In genomic region chr7:95886501-95887090, GRCh38 we compare ENCODE assay signal across 9 cellular contexts.
DNase-seq lines count a peak whose midpoint lies in the region; ATAC-seq and TF ChIP-seq lines count a peak whose summit lies in the region.
"Had no signal": no experiment of that assay in that cellular context is flagged by ENCODE, and none has a peak within 500 bp of the region (broad histone marks: within the 10 kb centered on the region; RNA-seq: fewer than 3 reads in every experiment).

No MANE protein-coding gene starts in this region.

- DNase-seq in COLO668 (lab: John Stamatoyannopoulos, UW; ENCODE audit: unreplicated experiment) (peak; percentile 11), HuH-7 (ENCODE audit: low spot score) (peak; percentile 22), OCI-M1 (lab: John Stamatoyannopoulos, UW) (peak; percentile 34), globus pallidus (ENCODE audit: low spot score) (peak; percentile 33), middle frontal gyrus (ENCODE audit: extremely low spot score, low spot score) (no peak), erythroblast (lab: John Stamatoyannopoulos, UW) (no peak)
- DNase-seq in activated CD4-positive, CD25-positive, alpha-beta regulatory T cell treated with anti-CD3 and anti-CD28 coated beads, Interleukin-2, amount 50 U/mL, for 72 hours = no peak
- DNase-seq: heart left ventricle had no signal

- ATAC-seq in GM21381 (IDR thresholded peaks at IDR 0.05; ENCODE audit: unreplicated experiment) = no peak
- ATAC-seq: heart left ventricle had no signal

- TF ChIP-seq POLR2A in erythroblast (IDR thresholded peaks at IDR 0.05; ENCODE audit: low read length) = no peak

Comparison
In these comparisons a context has a peak if more than half of its experiments do, and no peak if none do; other contexts are left out.
1. DNase-seq: peak in COLO668 (single experiment), HuH-7 (single experiment), OCI-M1 (single experiment) and globus pallidus (single experiment); none in activated CD4-positive, CD25-positive, alpha-beta regulatory T cell treated with anti-CD3 and anti-CD28 coated beads, Interleukin-2, amount 50 U/mL, for 72 hours (single experiment), middle frontal gyrus (single experiment) and erythroblast (0 of 2).